In the genomic region with DNA sequence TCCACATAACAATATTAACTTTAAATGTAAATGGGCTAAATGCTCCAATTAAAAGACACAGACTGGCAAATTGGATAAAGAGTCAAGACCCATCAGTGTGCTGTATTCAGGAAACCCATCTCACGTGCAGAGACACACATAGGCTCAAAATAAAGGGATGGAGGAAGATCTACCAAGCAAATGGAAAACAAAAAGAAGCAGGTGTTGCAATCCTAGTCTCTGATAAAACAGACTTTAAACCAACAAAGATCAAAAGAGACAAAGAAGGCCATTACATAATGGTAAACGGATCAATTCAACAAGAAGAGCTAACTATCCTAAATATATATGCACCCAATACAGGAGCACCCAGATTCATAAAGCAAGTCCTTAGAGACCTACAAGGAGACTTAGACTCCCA, we compare ENCODE assay signal across 2 cellular contexts. TPM values are rescaled to one million over a fixed set of nuclear protein-coding genes. Genes with fewer than 3 reads are reported as not detected.
DNase-seq lines count a peak whose midpoint lies in the region; ATAC-seq, FAIRE-seq and TF ChIP-seq lines count a peak whose summit lies in the region.
"Not testable (repeated sequence)": the region's sequence is repeated elsewhere in the genome, so short reads cannot be mapped to it uniquely, and the experiment has no call there.

No MANE protein-coding gene starts in this region.

- TF ChIP-seq RAD21 in K562 (CRISPR knock-in tag; conservative IDR thresholded peaks at IDR 0.05 in 1 of 2, IDR thresholded peaks at IDR 0.05 in 1 of 2); HepG2 (CRISPR knock-in tag; IDR thresholded peaks at IDR 0.05): not testable (repeated sequence)

- not testable (repeated sequence) for H3K9me3 ChIP-seq in K562 (replicated peaks; ENCODE audit: control insufficient read depth, insufficient read depth, low read depth, low read length); HepG2 (ENCODE audit: low read length)

- WGBS in K562 (ENCODE audit: insufficient coverage, low coverage, missing lambda C conversion rate) = no CpG with 5 or more reads among the region's 2 CpGs
- 0% methylated on average over 2 of the region's 2 CpGs for WGBS in HepG2 (ENCODE audit: low lambda C conversion rate)

- H3K36me3 ChIP-seq in K562 (ENCODE audit: control insufficient read depth, insufficient read depth, low read length); HepG2 (replicated peaks in 1 of 2; ENCODE audit: control insufficient read depth in 1 of 2, insufficient read depth in 2 of 2, low read length in 2 of 2): not testable (repeated sequence)

- not testable (repeated sequence) for H3K27ac ChIP-seq in K562 (ENCODE audit: extremely low read depth, low read depth, low read length); HepG2 (ENCODE audit: extremely low read length, insufficient read depth, low read length)

- not testable (repeated sequence) for H3K27me3 ChIP-seq in K562 (ENCODE audit: control insufficient read depth in 2 of 2, insufficient read depth in 2 of 2, low read length in 2 of 2); HepG2 (ENCODE audit: control insufficient read depth in 1 of 2, insufficient read depth in 2 of 2, low read length in 2 of 2)

- intact Hi-C loops in K562 (cut with micrococcal nuclease); HepG2 (cut with micrococcal nuclease; ENCODE audit: unreplicated experiment): not testable (repeated sequence)

- not testable (repeated sequence) for H3K79me2 ChIP-seq in K562 (ENCODE audit: control insufficient read depth, insufficient read depth, low read length); HepG2 (ENCODE audit: insufficient read depth, low read length)

- not testable (repeated sequence) for TF ChIP-seq CTCF in K562 (IDR thresholded peaks at IDR 0.05 in 2 of 3, conservative IDR thresholded peaks at IDR 0.05 in 1 of 3; ENCODE audit: insufficient read depth in 2 of 3, low read depth in 1 of 3, low read length in 3 of 3); HepG2 (CRISPR knock-in tag; IDR thresholded peaks at IDR 0.05)

- not testable (repeated sequence) for H3K4me1 ChIP-seq in K562 (replicated peaks in 1 of 2; ENCODE audit: control insufficient read depth in 2 of 2, insufficient read depth in 2 of 2, low read length in 2 of 2); HepG2 (ENCODE audit: insufficient read depth, low read length)

- TF ChIP-seq EP300 in K562 (IDR thresholded peaks at IDR 0.05; ENCODE audit: low read length); HepG2 (IDR thresholded peaks at IDR 0.05; ENCODE audit: low read depth in 2 of 2, low read length in 2 of 2); HepG2 (CRISPR knock-in tag; IDR thresholded peaks at IDR 0.05; ENCODE audit: borderline replicate concordance): not testable (repeated sequence)

- in situ Hi-C loops in K562 (cut with MboI); HepG2 (cut with HindIII; ENCODE audit: extremely low pct_ligation_motif_present, low pct_unique_long_range_greater_than_20kb): not testable (repeated sequence)

- not testable (repeated sequence) for H3K4me3 ChIP-seq in K562; HepG2 (replicated peaks in 1 of 3; ENCODE audit: insufficient read depth in 1 of 3, low read depth in 2 of 3, low read length in 3 of 3)

- BruUV-seq in K562 (replicated peaks; lab: Mats Ljungman, UMichigan); HepG2 (replicated peaks; lab: Mats Ljungman, UMichigan): not testable (repeated sequence)

- DNase-seq in K562 (ENCODE audit: extremely low read depth in 1 of 4, low spot score in 3 of 4); HepG2 (ENCODE audit: low spot score): not testable (repeated sequence)

- POLR2A ChIA-PET in K562 (lab: Yijun Ruan, JAX) = not testable (repeated sequence)
- POLR2A ChIA-PET in HepG2 (lab: Yijun Ruan, JAX) = interaction anchor here (1.6 kb wide), 1 partner anchor 18 kb away, joined by 8 read pairs; a partner anchor contains a TSS

- not testable (repeated sequence) for TF ChIP-seq POLR2A in K562 (conservative IDR thresholded peaks at IDR 0.05); HepG2 (IDR thresholded peaks at IDR 0.05; ENCODE audit: insufficient read depth in 1 of 2, low read depth in 2 of 2, low read length in 2 of 2)

- not testable (repeated sequence) for H4K20me1 ChIP-seq in K562 (replicated peaks; ENCODE audit: control insufficient read depth, insufficient read depth, low read length); HepG2 (ENCODE audit: insufficient read depth, low read length)

- H3K9me1 ChIP-seq in K562 (ENCODE audit: control insufficient read depth, insufficient read depth, low read length) = not testable (repeated sequence)

- ATAC-seq in K562, HepG2: not testable (repeated sequence)

- not testable (repeated sequence) for H3K4me2 ChIP-seq in K562 (ENCODE audit: insufficient read depth, low read length); HepG2 (ENCODE audit: low read depth, low read length)

- H2AFZ ChIP-seq in K562 (ENCODE audit: low read depth, low read length); HepG2 (ENCODE audit: low read length): not testable (repeated sequence)

- not testable (repeated sequence) for FAIRE-seq in K562 (lab: Jason Lieb, UNC); HepG2 (lab: Jason Lieb, UNC)

- not testable (repeated sequence) for H3K9ac ChIP-seq in K562 (ENCODE audit: insufficient read depth in 1 of 2, low read depth in 2 of 2, low read length in 2 of 2); HepG2 (ENCODE audit: insufficient read depth, low read depth, low read length)

- CTCF ChIA-PET in K562 (lab: Yijun Ruan, JAX; ENCODE audit: low intra/inter-chr PET ratio); HepG2 (lab: Yijun Ruan, JAX; ENCODE audit: low intra/inter-chr PET ratio, low total read pairs): not testable (repeated sequence)

TF ChIP-seq in K562, 482 proteins besides CTCF, POLR2A, EP300 and RAD21:
- TF ChIP-seq ZNF507 (tag; conservative IDR thresholded peaks at IDR 0.05) = peak; percentile 35
TF ChIP-seq in K562: peak in this region for 1; not testable (repeated sequence) for 481.

TF ChIP-seq in HepG2, 621 proteins besides CTCF, POLR2A, EP300 and RAD21 (continues in another document):
- TF ChIP-seq TCF7 (IDR thresholded peaks at IDR 0.05; ENCODE audit: low read depth) (peak; percentile 48; the same call in 1 of the 2 replicates), FOXP1 (IDR thresholded peaks at IDR 0.05) (0 out of 2 replicates have a peak, but pooled peaks have one; percentile 24), CEBPG (CRISPR knock-in tag; IDR thresholded peaks at IDR 0.05) (peak; percentile 47; the same call in 1 of the 2 replicates)
- TF ChIP-seq FOXP1 (CRISPR knock-in tag; IDR thresholded peaks at IDR 0.05) = not testable (repeated sequence)

RNA-seq across cellular contexts. Expression of a gene that starts 18.7 kb away (rescaled TPM):
- total RNA-seq in K562 (2011; cell fraction: chromatin; rRNA removed; ENCODE audit: low replicate concordance) = not detected in 2 replicates
- not detected in 2 replicates for total RNA-seq in K562 (2011; cell fraction: nucleolus; rRNA removed)
- total RNA-seq in K562 (2011; cell fraction: nucleoplasm; rRNA removed) = not detected in 2 replicates
- total RNA-seq in K562 (2014; rRNA removed) (not detected in 2 replicates), K562 (2014; rRNA removed; fragmentation: Illumina TruSeq; extraction: Trizol) (not detected in 2 replicates), K562 (2015; rRNA removed; fragmentation: Illumina TruSeq; extraction: Trizol) (not detected in 2 replicates), K562 (2021) (not detected in 2 replicates), HepG2 (2016; rRNA removed; fragmentation: Illumina TruSeq; extraction: Trizol) (27.7 and 31.6 TPM in 2 replicates)
- polyA plus RNA-seq in K562 (2011; rRNA removed) (not detected in 2 replicates), K562 (2014; fragmentation: Illumina TruSeq; extraction: Trizol) (not detected in 2 replicates), K562 (2014; fragmentation: Nextera tagmentation; extraction: Ambion mirVana) (not detected), K562 (2014; rRNA removed) (not detected in 2 replicates), HepG2 (2011; rRNA removed) (13.1 and 15.6 TPM in 2 replicates)
- polyA plus RNA-seq in K562 (2011; cell fraction: cytosol; rRNA removed) = not detected in 2 replicates
- polyA plus RNA-seq in K562 (2011; cell fraction: nucleus; rRNA removed) = not detected in 2 replicates
- polyA plus RNA-seq in K562 (2012) = not detected in 2 replicates
- not detected in 2 replicates for polyA minus RNA-seq in K562 (2011; rRNA and poly(A)+ RNA removed)
- polyA minus RNA-seq in K562 (2011; cell fraction: cytosol; rRNA and poly(A)+ RNA removed) = not detected in 2 replicates
- not detected in 2 replicates for polyA minus RNA-seq in K562 (2011; cell fraction: nucleus; rRNA and poly(A)+ RNA removed)
- total RNA-seq in HepG2 (2016; cell fraction: cytosol; rRNA removed; fragmentation: Illumina TruSeq; extraction: Trizol; ENCODE audit: low read depth) = 5.6 and 6.2 TPM in 2 replicates
- 29.5 and 30.9 TPM in 2 replicates for total RNA-seq in HepG2 (2016; cell fraction: insoluble cytoplasmic fraction; rRNA removed; fragmentation: Illumina TruSeq; extraction: Trizol)
- total RNA-seq in HepG2 (2016; cell fraction: membrane; rRNA removed; fragmentation: Illumina TruSeq; extraction: Trizol) = 15.3 and 17.6 TPM in 2 replicates
- 29.7 and 30.0 TPM in 2 replicates for total RNA-seq in HepG2 (2016; cell fraction: nucleus; rRNA removed; fragmentation: Illumina TruSeq; extraction: Trizol)
- 9.5 and 12.1 TPM in 2 replicates for polyA plus RNA-seq in HepG2 (2011; cell fraction: cytosol; rRNA removed)
- 20.2 and 23.5 TPM in 2 replicates for polyA plus RNA-seq in HepG2 (2011; cell fraction: nucleus; rRNA removed)
- 12.8 and 20.0 TPM in 2 replicates for polyA plus RNA-seq in HepG2 (2012)
- 2.9 and 3.4 TPM in 2 replicates for polyA plus RNA-seq in HepG2 (2016; cell fraction: cytosol; fragmentation: Illumina TruSeq; extraction: Trizol; ENCODE audit: low read depth)
- 30.2 and 31.3 TPM in 2 replicates for polyA plus RNA-seq in HepG2 (2016; cell fraction: insoluble cytoplasmic fraction; fragmentation: Illumina TruSeq; extraction: Trizol; ENCODE audit: low read depth)
- 8.2 and 8.7 TPM in 2 replicates for polyA plus RNA-seq in HepG2 (2016; cell fraction: membrane; fragmentation: Illumina TruSeq; extraction: Trizol; ENCODE audit: low read depth)
- 30.0 and 31.5 TPM in 2 replicates for polyA plus RNA-seq in HepG2 (2016; cell fraction: nucleus; fragmentation: Illumina TruSeq; extraction: Trizol; ENCODE audit: insufficient read depth, low read depth)
- 9.7 and 25.8 TPM in 2 replicates for polyA minus RNA-seq in HepG2 (2011; rRNA and poly(A)+ RNA removed; ENCODE audit: low replicate concordance)
- 9.8 and 10.7 TPM in 2 replicates for polyA minus RNA-seq in HepG2 (2011; cell fraction: cytosol; rRNA and poly(A)+ RNA removed)
- 32.8 and 35.4 TPM in 2 replicates for polyA minus RNA-seq in HepG2 (2011; cell fraction: nucleus; rRNA and poly(A)+ RNA removed)

Comparison
In these comparisons a context has a peak if more than half of its experiments do, and no peak if none do; other contexts are left out.
1. RNA of a gene that starts 18.7 kb away (total RNA-seq): 5.6 to 31.6 TPM in HepG2; not detected in K562; every median in the first group is over 4 times any median in the second.